Comparison of ENCODE assay signal across 10 cellular contexts in genomic region chrX:9538544-9539045, GRCh38.
DNase-seq lines count a peak whose midpoint lies in the region; TF ChIP-seq lines count a peak whose summit lies in the region.
"Had no signal": no experiment of that assay in that cellular context is flagged by ENCODE, and none has a peak within 500 bp of the region (broad histone marks: within the 10 kb centered on the region; RNA-seq: fewer than 3 reads in every experiment).

No MANE protein-coding gene starts in this region.

- peak in 62 of 76 experiments; percentile 1 to 72 (median 29) for DNase-seq in HUDEP-2 (lab: John Stamatoyannopoulos, UW; ENCODE audit: unreplicated experiment in 76 of 76)
- DNase-seq in NCI-H2029 treated with DMSO at 0.1 percent for 48 hours (lab: John Stamatoyannopoulos, UW): peak; percentile 33
- peak; percentile 78 to 88 for DNase-seq in SJCRH30
- DNase-seq in smooth muscle cell (lab: John Stamatoyannopoulos, UW; ENCODE audit: unreplicated experiment): no peak
- DNase-seq in tibial nerve (ENCODE audit: low spot score in 2 of 2): no peak
- DNase-seq in dermis blood vessel endothelial cell: no peak
- DNase-seq: foreskin keratinocyte, Karpas-422, RPMI8226 had no signal

- H3K9ac ChIP-seq in parathyroid adenoma: no peak overlapping the region
- no peak overlapping the region for H3K9ac ChIP-seq in smooth muscle cell (ENCODE audit: low read depth)

- no peak overlapping the region for H2AFZ ChIP-seq in parathyroid adenoma
- no peak overlapping the region for H2AFZ ChIP-seq in smooth muscle cell (ENCODE audit: low read depth)

- no peak for TF ChIP-seq EP300 in tibial nerve (IDR thresholded peaks at IDR 0.05)

- H3K4me2 ChIP-seq in parathyroid adenoma (ENCODE audit: low read length) (no peak overlapping the region), smooth muscle cell (no peak overlapping the region)

- H3K36me3 ChIP-seq in SJCRH30 (no peaks in the 10 kb centered on the region), parathyroid adenoma (ENCODE audit: control insufficient read depth, insufficient read depth, low read length) (no peaks in the 10 kb centered on the region), smooth muscle cell (ENCODE audit: low read depth) (no peaks in the 10 kb centered on the region), tibial nerve (no peaks in the 10 kb centered on the region)

- H3K4me3 ChIP-seq in SJCRH30: no peak overlapping the region
- no peak overlapping the region for H3K4me3 ChIP-seq in parathyroid adenoma (ENCODE audit: low read depth, low read length)
- H3K4me3 ChIP-seq in smooth muscle cell: no peak overlapping the region
- H3K4me3 ChIP-seq in tibial nerve: no peak overlapping the region

- H3K79me2 ChIP-seq in parathyroid adenoma (no peaks in the 10 kb centered on the region), smooth muscle cell (ENCODE audit: low read depth) (peaks cover 3% of the 10 kb centered on the region)

- H3K4me1 ChIP-seq in SJCRH30: peaks cover 47% of the 10 kb centered on the region
- no peaks in the 10 kb centered on the region for H3K4me1 ChIP-seq in parathyroid adenoma
- H3K4me1 ChIP-seq in smooth muscle cell (ENCODE audit: low read depth): peaks cover 17% of the 10 kb centered on the region
- peaks cover 0 to 13% (median 0%) of the 10 kb centered on the region in 4 donors for H3K4me1 ChIP-seq in tibial nerve
- H3K4me1 ChIP-seq: foreskin keratinocyte had no signal

- H3K27ac ChIP-seq in SJCRH30: no peak overlapping the region
- peak overlapping the region; percentile 52 for H3K27ac ChIP-seq in parathyroid adenoma
- H3K27ac ChIP-seq in smooth muscle cell (ENCODE audit: low read depth): no peak overlapping the region
- H3K27ac ChIP-seq in tibial nerve: no peak overlapping the region
- H3K27ac ChIP-seq: foreskin keratinocyte had no signal

- no peak for TF ChIP-seq CTCF in parathyroid adenoma (IDR thresholded peaks at IDR 0.05)
- TF ChIP-seq CTCF in smooth muscle cell (IDR thresholded peaks at IDR 0.05; ENCODE audit: borderline replicate concordance, insufficient read depth, poor library complexity, severe bottlenecking): no peak
- TF ChIP-seq CTCF in tibial nerve (IDR thresholded peaks at IDR 0.05): no peak

- H3F3A ChIP-seq in smooth muscle cell (ENCODE audit: low read depth): no peaks in the 10 kb centered on the region

- H4K20me1 ChIP-seq in smooth muscle cell (ENCODE audit: low read depth): no peaks in the 10 kb centered on the region

- WGBS in smooth muscle cell (ENCODE audit: low lambda C conversion rate): 66% methylated on average over 10 of the region's 10 CpGs
- 70 to 78% methylated on average over 8 to 10 of the region's 10 CpGs for WGBS in tibial nerve, 2 donors

- H3K27me3 ChIP-seq in SJCRH30 (no peaks in the 10 kb centered on the region), parathyroid adenoma (ENCODE audit: control insufficient read depth, insufficient read depth, low read length) (no peaks in the 10 kb centered on the region), smooth muscle cell (ENCODE audit: low read depth) (no peaks in the 10 kb centered on the region), tibial nerve (no peaks in the 10 kb centered on the region)
- H3K27me3 ChIP-seq: foreskin keratinocyte had no signal

- TF ChIP-seq POLR2A in tibial nerve (IDR thresholded peaks at IDR 0.05): no peak

- H3K9me3 ChIP-seq in SJCRH30 (replicated peaks) (no peaks in the 10 kb centered on the region), parathyroid adenoma (ENCODE audit: control insufficient read depth, low read length) (no peaks in the 10 kb centered on the region), smooth muscle cell (replicated peaks; ENCODE audit: low read depth) (no peaks in the 10 kb centered on the region), tibial nerve (no peaks in the 10 kb centered on the region)

Comparison
In these comparisons a context has a peak if more than half of its experiments do, and no peak if none do; other contexts are left out.
1. DNase-seq: peak in HUDEP-2 (62 of 76), NCI-H2029 treated with DMSO at 0.1 percent for 48 hours (single experiment) and SJCRH30 (2 of 2); none in smooth muscle cell (single experiment), tibial nerve (0 of 2) and dermis blood vessel endothelial cell (single experiment).